Comparison of ENCODE assay signal across 8 cellular contexts in genomic region chr1:54287176-54287650, GRCh38.
DNase-seq lines count a peak whose midpoint lies in the region; ATAC-seq and TF ChIP-seq lines count a peak whose summit lies in the region.

No MANE protein-coding gene starts in this region.

- TF ChIP-seq EP300 in Ishikawa (IDR thresholded peaks at IDR 0.05; ENCODE audit: borderline replicate concordance) = peak; percentile 71

- in situ Hi-C loops in ACHN (cut with HindIII; ENCODE audit: low pct_ligation_motif_present, low pct_unique_long_range_greater_than_20kb, low sequenced_read_pairs) = no loop called here

- DNase-seq in DMS 273 treated with DMSO at 0.1 percent for 48 hours (lab: John Stamatoyannopoulos, UW) = peak; percentile 76
- DNase-seq in caudate nucleus (lab: John Stamatoyannopoulos, UW) = peak in 25 of 61 donors; percentile 12 to 72 (median 21)
- peak; percentile 58 for DNase-seq in lung microvascular endothelial cell (ENCODE audit: low read depth in 2 of 2)
- DNase-seq in stimulated activated CD8-positive, alpha-beta memory T cell treated with anti-CD3 and anti-CD28 coated beads, Interleukin-12 subunit alpha, Interleukin-12 subunit beta, amount 100 ng/mL, for 1 hour (ENCODE audit: low read depth) = peak; percentile 20
- no peak for DNase-seq in ACHN
- DNase-seq in OCI-M1 (lab: John Stamatoyannopoulos, UW) = no peak

- peak overlapping the region; percentile 80 for H3K27ac ChIP-seq in caudate nucleus (ENCODE audit: low read depth, low read length)

- peak; percentile 60 to 67 for ATAC-seq in activated CD4-positive, CD25-positive, alpha-beta regulatory T cell treated with anti-CD3 and anti-CD28 coated beads, Interleukin-2, amount 50 U/mL, for 24 hours

- TF ChIP-seq RAD21 in Ishikawa (IDR thresholded peaks at IDR 0.05; ENCODE audit: low read depth) = 0 out of 2 replicates have a peak, but pooled peaks have one; percentile 17

TF ChIP-seq in Ishikawa, 13 proteins besides CTCF, POLR2A, EP300 and RAD21:
- peak; percentile 82; the same call in 1 of the 2 replicates for TF ChIP-seq TCF12 (IDR thresholded peaks at IDR 0.05; ENCODE audit: low read depth)
- TF ChIP-seq EGR1 (IDR thresholded peaks at IDR 0.05) = no peak
- peak; percentile 66 for TF ChIP-seq TEAD4 (IDR thresholded peaks at IDR 0.05)
- no peak for TF ChIP-seq REST (IDR thresholded peaks at IDR 0.05; ENCODE audit: low read depth)
- peak; percentile 93 for TF ChIP-seq MAX (IDR thresholded peaks at IDR 0.05)
- TF ChIP-seq NFIC (IDR thresholded peaks at IDR 0.05) = peak; percentile 93
- peak; percentile 20; the same call in 1 of the 2 replicates for TF ChIP-seq USF1 (IDR thresholded peaks at IDR 0.05)
- TF ChIP-seq ZBTB7A (IDR thresholded peaks at IDR 0.05; ENCODE audit: low read depth) = no peak
- TF ChIP-seq CREB1 (IDR thresholded peaks at IDR 0.05; ENCODE audit: low read depth) = no peak
- peak; percentile 41; the same call in 1 of the 2 replicates for TF ChIP-seq YY1 (IDR thresholded peaks at IDR 0.05; ENCODE audit: low read depth)
- no peak for TF ChIP-seq CEBPB (IDR thresholded peaks at IDR 0.05)
- TF ChIP-seq FOXM1 (IDR thresholded peaks at IDR 0.05; ENCODE audit: borderline replicate concordance, low read depth) = no peak
- no peak for TF ChIP-seq TAF1 (IDR thresholded peaks at IDR 0.05; ENCODE audit: low read depth)

Comparison
In these comparisons a context has a peak if more than half of its experiments do, and no peak if none do; other contexts are left out.
1. DNase-seq: peak in DMS 273 treated with DMSO at 0.1 percent for 48 hours (single experiment), lung microvascular endothelial cell (2 of 2) and stimulated activated CD8-positive, alpha-beta memory T cell treated with anti-CD3 and anti-CD28 coated beads, Interleukin-12 subunit alpha, Interleukin-12 subunit beta, amount 100 ng/mL, for 1 hour (single experiment); none in ACHN (single experiment) and OCI-M1 (single experiment).